ENCODE assay signal across 1 cellular context in the genomic region with DNA sequence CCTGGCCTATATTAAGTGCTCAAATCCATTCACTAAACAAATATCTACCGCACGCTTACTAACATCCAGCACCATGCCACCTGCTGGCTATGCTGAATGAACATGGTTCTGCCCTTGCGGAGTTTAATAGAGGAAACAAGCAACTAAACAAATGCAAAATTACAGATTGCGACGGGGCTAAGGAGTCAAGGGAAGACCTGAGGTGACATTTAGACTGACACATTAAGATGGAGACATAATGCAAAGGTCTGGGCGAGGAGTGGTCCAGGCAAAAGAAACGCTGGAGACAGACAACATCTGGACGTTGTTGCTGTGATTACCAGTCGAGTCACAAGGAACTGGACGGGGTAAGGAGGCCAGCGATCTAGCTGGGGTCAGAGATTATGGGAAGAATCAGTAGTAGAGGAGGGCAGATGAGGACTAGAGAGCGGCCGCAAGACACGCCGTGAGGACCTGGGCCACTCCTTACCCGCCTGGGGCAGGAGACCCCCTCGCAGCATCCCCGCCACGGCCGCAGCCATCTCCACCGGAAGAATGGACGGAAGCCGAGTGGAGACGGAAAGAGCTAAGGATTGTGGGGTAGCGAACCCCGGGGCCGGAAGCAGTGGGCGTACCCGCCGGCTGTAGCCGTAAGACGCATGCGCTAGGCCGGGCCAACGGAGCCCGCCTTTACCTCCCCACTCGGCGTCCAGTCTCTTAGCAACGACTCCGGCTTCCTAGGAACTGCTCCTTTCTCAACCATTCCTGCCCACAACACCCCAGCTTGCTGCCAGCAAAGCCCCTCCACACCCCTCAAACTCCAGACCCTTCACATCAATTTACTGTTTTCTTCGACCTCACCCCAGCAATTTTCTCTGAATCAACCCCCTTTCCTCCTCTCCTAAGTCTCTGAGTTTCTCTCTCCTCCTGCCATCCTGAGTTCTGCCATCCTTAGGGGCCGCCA.
TF ChIP-seq lines count a peak whose summit lies in the region.

A gene with protein sequence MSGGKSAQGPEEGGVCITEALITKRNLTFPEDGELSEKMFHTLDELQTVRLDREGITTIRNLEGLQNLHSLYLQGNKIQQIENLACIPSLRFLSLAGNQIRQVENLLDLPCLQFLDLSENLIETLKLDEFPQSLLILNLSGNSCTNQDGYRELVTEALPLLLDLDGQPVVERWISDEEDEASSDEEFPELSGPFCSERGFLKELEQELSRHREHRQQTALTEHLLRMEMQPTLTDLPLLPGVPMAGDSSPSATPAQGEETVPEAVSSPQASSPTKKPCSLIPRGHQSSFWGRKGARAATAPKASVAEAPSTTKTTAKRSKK (plus strand): TSS at position 680 of the 943 bp plus-strand sequence. CDS start 320 bp downstream, outside the sequence.
A gene (minus strand): TSS at position 551 of the 943 bp plus-strand sequence. CDS start 30 bp downstream, at position 521.

TF ChIP-seq in HEK293, 187 proteins besides CTCF, POLR2A, EP300 and RAD21 (continued from another document and continues in another):
- TF ChIP-seq MYNN (tag by site-specific recombination; IDR thresholded peaks at IDR 0.05; ENCODE audit: borderline replicate concordance) (peak; percentile 84), GLIS2 (tag by site-specific recombination; IDR thresholded peaks at IDR 0.05) (peak; percentile 95), SP2 (tag by site-specific recombination; IDR thresholded peaks at IDR 0.05) (peak; percentile 92), ZXDB (tag by site-specific recombination; IDR thresholded peaks at IDR 0.05) (peak; percentile 98), ZEB2 (tag by site-specific recombination; IDR thresholded peaks at IDR 0.05) (peak; percentile 75), ZNF76 (tag by site-specific recombination; IDR thresholded peaks at IDR 0.05; ENCODE audit: borderline replicate concordance, low read depth) (peak; percentile 92), ZNF501 (tag by site-specific recombination; IDR thresholded peaks at IDR 0.05) (peak; percentile 88; the same call in 1 of the 2 replicates), TRIM28 (IDR thresholded peaks at IDR 0.05; ENCODE audit: borderline replicate concordance, low read length) (0 out of 2 replicates have a peak, but pooled peaks have one; percentile 9), ZNF600 (tag by site-specific recombination; IDR thresholded peaks at IDR 0.05) (peak; percentile 73), ZNF324 (tag by site-specific recombination; IDR thresholded peaks at IDR 0.05) (0 out of 2 replicates have a peak, but pooled peaks have one; percentile 42), ZBTB7A (tag by site-specific recombination; IDR thresholded peaks at IDR 0.05; ENCODE audit: low read depth) (peak; percentile 75), ZNF629 (tag by site-specific recombination; IDR thresholded peaks at IDR 0.05) (peak; percentile 70), GLI4 (tag by site-specific recombination; IDR thresholded peaks at IDR 0.05) (no peak), ZNF558 (tag by site-specific recombination; IDR thresholded peaks at IDR 0.05) (no peak), ZFP37 (tag by site-specific recombination; IDR thresholded peaks at IDR 0.05) (peak; percentile 57; the same call in 1 of the 2 replicates), ZNF394 (tag by site-specific recombination; IDR thresholded peaks at IDR 0.05; ENCODE audit: borderline replicate concordance) (peak; percentile 41; the same call in 1 of the 2 replicates), EGR2 (tag by site-specific recombination; IDR thresholded peaks at IDR 0.05; ENCODE audit: low read depth) (peak; percentile 64), KLF16 (tag by site-specific recombination; IDR thresholded peaks at IDR 0.05) (0 out of 2 replicates have a peak, but pooled peaks have one; percentile 34), KLF9 (tag by site-specific recombination; IDR thresholded peaks at IDR 0.05; ENCODE audit: low read depth) (peak; percentile 82)
- TF ChIP-seq, protein P1, sequence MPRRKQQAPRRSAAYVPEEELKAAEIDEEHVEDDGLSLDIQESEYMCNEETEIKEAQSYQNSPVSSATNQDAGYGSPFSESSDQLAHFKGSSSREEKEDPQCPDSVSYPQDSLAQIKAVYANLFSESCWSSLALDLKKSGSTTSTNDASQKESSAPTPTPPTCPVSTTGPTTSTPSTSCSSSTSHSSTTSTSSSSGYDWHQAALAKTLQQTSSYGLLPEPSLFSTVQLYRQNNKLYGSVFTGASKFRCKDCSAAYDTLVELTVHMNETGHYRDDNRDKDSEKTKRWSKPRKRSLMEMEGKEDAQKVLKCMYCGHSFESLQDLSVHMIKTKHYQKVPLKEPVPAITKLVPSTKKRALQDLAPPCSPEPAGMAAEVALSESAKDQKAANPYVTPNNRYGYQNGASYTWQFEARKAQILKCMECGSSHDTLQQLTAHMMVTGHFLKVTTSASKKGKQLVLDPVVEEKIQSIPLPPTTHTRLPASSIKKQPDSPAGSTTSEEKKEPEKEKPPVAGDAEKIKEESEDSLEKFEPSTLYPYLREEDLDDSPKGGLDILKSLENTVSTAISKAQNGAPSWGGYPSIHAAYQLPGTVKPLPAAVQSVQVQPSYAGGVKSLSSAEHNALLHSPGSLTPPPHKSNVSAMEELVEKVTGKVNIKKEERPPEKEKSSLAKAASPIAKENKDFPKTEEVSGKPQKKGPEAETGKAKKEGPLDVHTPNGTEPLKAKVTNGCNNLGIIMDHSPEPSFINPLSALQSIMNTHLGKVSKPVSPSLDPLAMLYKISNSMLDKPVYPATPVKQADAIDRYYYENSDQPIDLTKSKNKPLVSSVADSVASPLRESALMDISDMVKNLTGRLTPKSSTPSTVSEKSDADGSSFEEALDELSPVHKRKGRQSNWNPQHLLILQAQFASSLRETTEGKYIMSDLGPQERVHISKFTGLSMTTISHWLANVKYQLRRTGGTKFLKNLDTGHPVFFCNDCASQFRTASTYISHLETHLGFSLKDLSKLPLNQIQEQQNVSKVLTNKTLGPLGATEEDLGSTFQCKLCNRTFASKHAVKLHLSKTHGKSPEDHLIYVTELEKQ (tag by site-specific recombination; IDR thresholded peaks at IDR 0.05; ENCODE audit: borderline replicate concordance), result no peak
- TF ChIP-seq, protein P2, sequence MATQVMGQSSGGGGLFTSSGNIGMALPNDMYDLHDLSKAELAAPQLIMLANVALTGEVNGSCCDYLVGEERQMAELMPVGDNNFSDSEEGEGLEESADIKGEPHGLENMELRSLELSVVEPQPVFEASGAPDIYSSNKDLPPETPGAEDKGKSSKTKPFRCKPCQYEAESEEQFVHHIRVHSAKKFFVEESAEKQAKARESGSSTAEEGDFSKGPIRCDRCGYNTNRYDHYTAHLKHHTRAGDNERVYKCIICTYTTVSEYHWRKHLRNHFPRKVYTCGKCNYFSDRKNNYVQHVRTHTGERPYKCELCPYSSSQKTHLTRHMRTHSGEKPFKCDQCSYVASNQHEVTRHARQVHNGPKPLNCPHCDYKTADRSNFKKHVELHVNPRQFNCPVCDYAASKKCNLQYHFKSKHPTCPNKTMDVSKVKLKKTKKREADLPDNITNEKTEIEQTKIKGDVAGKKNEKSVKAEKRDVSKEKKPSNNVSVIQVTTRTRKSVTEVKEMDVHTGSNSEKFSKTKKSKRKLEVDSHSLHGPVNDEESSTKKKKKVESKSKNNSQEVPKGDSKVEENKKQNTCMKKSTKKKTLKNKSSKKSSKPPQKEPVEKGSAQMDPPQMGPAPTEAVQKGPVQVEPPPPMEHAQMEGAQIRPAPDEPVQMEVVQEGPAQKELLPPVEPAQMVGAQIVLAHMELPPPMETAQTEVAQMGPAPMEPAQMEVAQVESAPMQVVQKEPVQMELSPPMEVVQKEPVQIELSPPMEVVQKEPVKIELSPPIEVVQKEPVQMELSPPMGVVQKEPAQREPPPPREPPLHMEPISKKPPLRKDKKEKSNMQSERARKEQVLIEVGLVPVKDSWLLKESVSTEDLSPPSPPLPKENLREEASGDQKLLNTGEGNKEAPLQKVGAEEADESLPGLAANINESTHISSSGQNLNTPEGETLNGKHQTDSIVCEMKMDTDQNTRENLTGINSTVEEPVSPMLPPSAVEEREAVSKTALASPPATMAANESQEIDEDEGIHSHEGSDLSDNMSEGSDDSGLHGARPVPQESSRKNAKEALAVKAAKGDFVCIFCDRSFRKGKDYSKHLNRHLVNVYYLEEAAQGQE (tag by site-specific recombination; IDR thresholded peaks at IDR 0.05), result 0 out of 2 replicates have a peak, but pooled peaks have one; percentile 42
- TF ChIP-seq, protein P3, sequence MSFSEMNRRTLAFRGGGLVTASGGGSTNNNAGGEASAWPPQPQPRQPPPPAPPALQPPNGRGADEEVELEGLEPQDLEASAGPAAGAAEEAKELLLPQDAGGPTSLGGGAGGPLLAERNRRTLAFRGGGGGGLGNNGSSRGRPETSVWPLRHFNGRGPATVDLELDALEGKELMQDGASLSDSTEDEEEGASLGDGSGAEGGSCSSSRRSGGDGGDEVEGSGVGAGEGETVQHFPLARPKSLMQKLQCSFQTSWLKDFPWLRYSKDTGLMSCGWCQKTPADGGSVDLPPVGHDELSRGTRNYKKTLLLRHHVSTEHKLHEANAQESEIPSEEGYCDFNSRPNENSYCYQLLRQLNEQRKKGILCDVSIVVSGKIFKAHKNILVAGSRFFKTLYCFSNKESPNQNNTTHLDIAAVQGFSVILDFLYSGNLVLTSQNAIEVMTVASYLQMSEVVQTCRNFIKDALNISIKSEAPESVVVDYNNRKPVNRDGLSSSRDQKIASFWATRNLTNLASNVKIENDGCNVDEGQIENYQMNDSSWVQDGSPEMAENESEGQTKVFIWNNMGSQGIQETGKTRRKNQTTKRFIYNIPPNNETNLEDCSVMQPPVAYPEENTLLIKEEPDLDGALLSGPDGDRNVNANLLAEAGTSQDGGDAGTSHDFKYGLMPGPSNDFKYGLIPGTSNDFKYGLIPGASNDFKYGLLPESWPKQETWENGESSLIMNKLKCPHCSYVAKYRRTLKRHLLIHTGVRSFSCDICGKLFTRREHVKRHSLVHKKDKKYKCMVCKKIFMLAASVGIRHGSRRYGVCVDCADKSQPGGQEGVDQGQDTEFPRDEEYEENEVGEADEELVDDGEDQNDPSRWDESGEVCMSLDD (tag by site-specific recombination; IDR thresholded peaks at IDR 0.05), result peak; percentile 96
- TF ChIP-seq, protein P4, sequence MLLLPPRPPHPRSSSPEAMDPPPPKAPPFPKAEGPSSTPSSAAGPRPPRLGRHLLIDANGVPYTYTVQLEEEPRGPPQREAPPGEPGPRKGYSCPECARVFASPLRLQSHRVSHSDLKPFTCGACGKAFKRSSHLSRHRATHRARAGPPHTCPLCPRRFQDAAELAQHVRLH (tag by site-specific recombination; IDR thresholded peaks at IDR 0.05), result peak; percentile 84
- TF ChIP-seq, protein P5, sequence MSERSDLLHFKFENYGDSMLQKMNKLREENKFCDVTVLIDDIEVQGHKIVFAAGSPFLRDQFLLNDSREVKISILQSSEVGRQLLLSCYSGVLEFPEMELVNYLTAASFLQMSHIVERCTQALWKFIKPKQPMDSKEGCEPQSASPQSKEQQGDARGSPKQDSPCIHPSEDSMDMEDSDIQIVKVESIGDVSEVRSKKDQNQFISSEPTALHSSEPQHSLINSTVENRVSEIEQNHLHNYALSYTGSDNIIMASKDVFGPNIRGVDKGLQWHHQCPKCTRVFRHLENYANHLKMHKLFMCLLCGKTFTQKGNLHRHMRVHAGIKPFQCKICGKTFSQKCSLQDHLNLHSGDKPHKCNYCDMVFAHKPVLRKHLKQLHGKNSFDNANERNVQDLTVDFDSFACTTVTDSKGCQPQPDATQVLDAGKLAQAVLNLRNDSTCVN (tag by site-specific recombination; optimal IDR thresholded peaks at IDR 0.05), result peak; percentile 29
- TF ChIP-seq, protein P6, sequence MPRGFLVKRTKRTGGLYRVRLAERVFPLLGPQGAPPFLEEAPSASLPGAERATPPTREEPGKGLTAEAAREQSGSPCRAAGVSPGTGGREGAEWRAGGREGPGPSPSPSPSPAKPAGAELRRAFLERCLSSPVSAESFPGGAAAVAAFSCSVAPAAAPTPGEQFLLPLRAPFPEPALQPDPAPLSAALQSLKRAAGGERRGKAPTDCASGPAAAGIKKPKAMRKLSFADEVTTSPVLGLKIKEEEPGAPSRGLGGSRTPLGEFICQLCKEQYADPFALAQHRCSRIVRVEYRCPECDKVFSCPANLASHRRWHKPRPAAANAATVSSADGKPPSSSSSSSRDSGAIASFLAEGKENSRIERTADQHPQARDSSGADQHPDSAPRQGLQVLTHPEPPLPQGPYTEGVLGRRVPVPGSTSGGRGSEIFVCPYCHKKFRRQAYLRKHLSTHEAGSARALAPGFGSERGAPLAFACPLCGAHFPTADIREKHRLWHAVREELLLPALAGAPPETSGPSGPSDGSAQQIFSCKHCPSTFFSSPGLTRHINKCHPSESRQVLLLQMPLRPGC (tag by site-specific recombination; IDR thresholded peaks at IDR 0.05), result peak; percentile 45; the same call in 1 of the 2 replicates
- TF ChIP-seq, protein P7, sequence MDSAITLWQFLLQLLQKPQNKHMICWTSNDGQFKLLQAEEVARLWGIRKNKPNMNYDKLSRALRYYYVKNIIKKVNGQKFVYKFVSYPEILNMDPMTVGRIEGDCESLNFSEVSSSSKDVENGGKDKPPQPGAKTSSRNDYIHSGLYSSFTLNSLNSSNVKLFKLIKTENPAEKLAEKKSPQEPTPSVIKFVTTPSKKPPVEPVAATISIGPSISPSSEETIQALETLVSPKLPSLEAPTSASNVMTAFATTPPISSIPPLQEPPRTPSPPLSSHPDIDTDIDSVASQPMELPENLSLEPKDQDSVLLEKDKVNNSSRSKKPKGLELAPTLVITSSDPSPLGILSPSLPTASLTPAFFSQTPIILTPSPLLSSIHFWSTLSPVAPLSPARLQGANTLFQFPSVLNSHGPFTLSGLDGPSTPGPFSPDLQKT (IDR thresholded peaks at IDR 0.05; ENCODE audit: borderline replicate concordance, low read depth, low read length), result peak; percentile 92; the same call in 1 of the 2 replicates
- TF ChIP-seq, protein P8, sequence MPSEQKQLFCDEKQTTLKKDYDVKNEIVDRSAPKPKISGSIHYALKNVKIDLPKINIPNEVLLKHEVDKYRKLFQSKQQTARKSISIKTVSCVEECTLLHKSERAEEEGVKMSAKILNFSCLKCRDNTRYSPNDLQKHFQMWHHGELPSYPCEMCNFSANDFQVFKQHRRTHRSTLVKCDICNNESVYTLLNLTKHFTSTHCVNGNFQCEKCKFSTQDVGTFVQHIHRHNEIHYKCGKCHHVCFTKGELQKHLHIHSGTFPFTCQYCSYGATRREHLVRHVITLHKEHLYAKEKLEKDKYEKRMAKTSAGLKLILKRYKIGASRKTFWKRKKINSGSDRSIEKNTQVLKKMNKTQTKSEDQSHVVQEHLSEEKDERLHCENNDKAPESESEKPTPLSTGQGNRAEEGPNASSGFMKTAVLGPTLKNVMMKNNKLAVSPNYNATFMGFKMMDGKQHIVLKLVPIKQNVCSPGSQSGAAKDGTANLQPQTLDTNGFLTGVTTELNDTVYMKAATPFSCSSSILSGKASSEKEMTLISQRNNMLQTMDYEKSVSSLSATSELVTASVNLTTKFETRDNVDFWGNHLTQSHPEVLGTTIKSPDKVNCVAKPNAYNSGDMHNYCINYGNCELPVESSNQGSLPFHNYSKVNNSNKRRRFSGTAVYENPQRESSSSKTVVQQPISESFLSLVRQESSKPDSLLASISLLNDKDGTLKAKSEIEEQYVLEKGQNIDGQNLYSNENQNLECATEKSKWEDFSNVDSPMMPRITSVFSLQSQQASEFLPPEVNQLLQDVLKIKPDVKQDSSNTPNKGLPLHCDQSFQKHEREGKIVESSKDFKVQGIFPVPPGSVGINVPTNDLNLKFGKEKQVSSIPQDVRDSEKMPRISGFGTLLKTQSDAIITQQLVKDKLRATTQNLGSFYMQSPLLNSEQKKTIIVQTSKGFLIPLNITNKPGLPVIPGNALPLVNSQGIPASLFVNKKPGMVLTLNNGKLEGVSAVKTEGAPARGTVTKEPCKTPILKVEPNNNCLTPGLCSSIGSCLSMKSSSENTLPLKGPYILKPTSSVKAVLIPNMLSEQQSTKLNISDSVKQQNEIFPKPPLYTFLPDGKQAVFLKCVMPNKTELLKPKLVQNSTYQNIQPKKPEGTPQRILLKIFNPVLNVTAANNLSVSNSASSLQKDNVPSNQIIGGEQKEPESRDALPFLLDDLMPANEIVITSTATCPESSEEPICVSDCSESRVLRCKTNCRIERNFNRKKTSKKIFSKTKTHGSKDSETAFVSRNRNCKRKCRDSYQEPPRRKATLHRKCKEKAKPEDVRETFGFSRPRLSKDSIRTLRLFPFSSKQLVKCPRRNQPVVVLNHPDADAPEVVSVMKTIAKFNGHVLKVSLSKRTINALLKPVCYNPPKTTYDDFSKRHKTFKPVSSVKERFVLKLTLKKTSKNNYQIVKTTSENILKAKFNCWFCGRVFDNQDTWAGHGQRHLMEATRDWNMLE (tag by site-specific recombination; conservative IDR thresholded peaks at IDR 0.05; ENCODE audit: low read depth), result peak; percentile 78
